ENCODE assay signal across 19 cellular contexts in genomic region chr20:60264024-60264709, GRCh38.
DNase-seq lines count a peak whose midpoint lies in the region; ATAC-seq and TF ChIP-seq lines count a peak whose summit lies in the region.
"Had no signal": no experiment of that assay in that cellular context is flagged by ENCODE, and none has a peak within 500 bp of the region (broad histone marks: within the 10 kb centered on the region; RNA-seq: fewer than 3 reads in every experiment).

No MANE protein-coding gene starts in this region.

- in situ Hi-C loops in GM23248 (cut with MboI): no loop called here

- H3K9ac ChIP-seq in DND-41 (ENCODE audit: low read depth, low read length) (peak overlapping the region; percentile 73), GM23248 (no peak overlapping the region)
- H3K9ac ChIP-seq: BLaER1 had no signal

- peak overlapping the region; percentile 50; the same call in 1 of the 2 replicates for H3K4me2 ChIP-seq in DND-41 (ENCODE audit: insufficient read depth, low read length)
- H3K4me2 ChIP-seq in GM23248 (ENCODE audit: unreplicated experiment): no peak overlapping the region

- no peak for TF ChIP-seq CTCF in DND-41 (IDR thresholded peaks at IDR 0.05; ENCODE audit: borderline replicate concordance, extremely low read depth, low read length, poor library complexity, severe bottlenecking)
- TF ChIP-seq CTCF in right lobe of liver (IDR thresholded peaks at IDR 0.05): no peak
- TF ChIP-seq CTCF in osteocyte (IDR thresholded peaks at IDR 0.05): no peak

- no peaks in the 10 kb centered on the region for H3K4me1 Mint-ChIP-seq in osteocyte (ENCODE audit: unreplicated experiment)
- H3K4me1 Mint-ChIP-seq: B cell had no signal

- intact Hi-C loops in right lobe of liver (cut with DNase I): no loop called here

- H4K20me1 ChIP-seq in DND-41 (ENCODE audit: insufficient read depth, low read length) (no peaks in the 10 kb centered on the region), GM23248 (ENCODE audit: insufficient read depth) (no peaks in the 10 kb centered on the region)
- H4K20me1 ChIP-seq: BLaER1 had no signal

- H2AFZ ChIP-seq in DND-41 (ENCODE audit: low read depth, low read length): no peak overlapping the region
- no peak overlapping the region for H2AFZ ChIP-seq in GM23248

- H3K36me3 ChIP-seq in DND-41 (ENCODE audit: insufficient read depth, low read length): peaks cover 59% of the 10 kb centered on the region
- peaks cover 29% of the 10 kb centered on the region for H3K36me3 ChIP-seq in KOPT-K1 (ENCODE audit: insufficient read depth, low read length)
- H3K36me3 ChIP-seq in right lobe of liver: no peaks in the 10 kb centered on the region
- H3K36me3 ChIP-seq in GM23248 (ENCODE audit: low read depth): no peaks in the 10 kb centered on the region
- H3K36me3 ChIP-seq: BLaER1 had no signal

- WGBS in right lobe of liver (ENCODE audit: insufficient coverage, low coverage, low lambda C conversion rate, missing lambda C conversion rate): 16% methylated on average over 12 of the region's 13 CpGs
- 50 to 54% methylated on average over 13 of the region's 13 CpGs for WGBS in GM23248 (ENCODE audit: low coverage in 1 of 2, low lambda C conversion rate in 2 of 2, missing lambda C conversion rate in 2 of 2), 2 experiments

- DNase-seq in DND-41 (no peak), right lobe of liver (no peak), GM23248 (no peak), activated gamma-delta T cell treated with Interleukin-2 at 50 U/mL for 16 hours (no peak), osteocyte (ENCODE audit: extremely low spot score, unreplicated experiment) (no peak)
- DNase-seq: Caco-2; CD4-positive, CD25-positive, alpha-beta regulatory T cell; CD8-positive, alpha-beta T cell; DMS153; EL; GDM1; GOT3; H7; HCEC 1CT had no signal

- H3K9me3 ChIP-seq in DND-41 (ENCODE audit: insufficient read depth, low read length, severe bottlenecking) (no peaks in the 10 kb centered on the region), KOPT-K1 (ENCODE audit: insufficient read depth, low read length, poor library complexity, severe bottlenecking) (no peaks in the 10 kb centered on the region), right lobe of liver (no peaks in the 10 kb centered on the region), GM23248 (ENCODE audit: low read depth) (no peaks in the 10 kb centered on the region)
- H3K9me3 ChIP-seq: BLaER1 had no signal

- H3K4me3 ChIP-seq in DND-41 (ENCODE audit: low read depth in 1 of 2, low read length in 2 of 2) (no peak overlapping the region), right lobe of liver (no peak overlapping the region), GM23248 (no peak overlapping the region)
- H3K4me3 ChIP-seq: BLaER1, GM12878 had no signal

- no peaks in the 10 kb centered on the region for H3K9me2 ChIP-seq in GM23248 (ENCODE audit: insufficient read depth)

- TF ChIP-seq POLR2A in right lobe of liver (IDR thresholded peaks at IDR 0.05): no peak

- H3K4me3 Mint-ChIP-seq in osteocyte (ENCODE audit: unreplicated experiment): no peak overlapping the region
- H3K4me3 Mint-ChIP-seq: B cell; CD4-positive, CD25-positive, alpha-beta regulatory T cell; CD8-positive, alpha-beta T cell had no signal

- H3K27me3 ChIP-seq in DND-41 (ENCODE audit: insufficient read depth, low read length, poor library complexity) (no peaks in the 10 kb centered on the region), right lobe of liver (no peaks in the 10 kb centered on the region), GM23248 (replicated peaks; ENCODE audit: insufficient read depth) (no peaks in the 10 kb centered on the region)
- H3K27me3 ChIP-seq: BLaER1 had no signal

- peaks cover 5% of the 10 kb centered on the region for H3K27me3 Mint-ChIP-seq in osteocyte (ENCODE audit: unreplicated experiment)
- H3K27me3 Mint-ChIP-seq: B cell had no signal

- H3K36me3 Mint-ChIP-seq in osteocyte (ENCODE audit: unreplicated experiment): no peaks in the 10 kb centered on the region
- H3K36me3 Mint-ChIP-seq: CD4-positive, CD25-positive, alpha-beta regulatory T cell; CD8-positive, alpha-beta T cell had no signal

- H3F3A ChIP-seq in GM23248 (ENCODE audit: insufficient read depth): no peaks in the 10 kb centered on the region

- ATAC-seq in DND-41 (ENCODE audit: insufficient read depth, low read depth) (no peak), right lobe of liver (peak in 3 of 4 donors; percentile 28 to 77 (median 65))
- ATAC-seq: CD8-positive, alpha-beta T cell; GM12878 had no signal

- peaks cover 100% of the 10 kb centered on the region for H3K4me1 ChIP-seq in DND-41 (ENCODE audit: insufficient read depth, low read length)
- H3K4me1 ChIP-seq in right lobe of liver: peaks cover 0 to 5% (median 0%) of the 10 kb centered on the region in 4 donors
- H3K4me1 ChIP-seq in GM23248 (ENCODE audit: insufficient read depth): no peaks in the 10 kb centered on the region
- H3K4me1 ChIP-seq: Caco-2 had no signal

- no peaks in the 10 kb centered on the region for H3K9me3 Mint-ChIP-seq in osteocyte (ENCODE audit: unreplicated experiment)
- H3K9me3 Mint-ChIP-seq: CD4-positive, CD25-positive, alpha-beta regulatory T cell; CD8-positive, alpha-beta T cell had no signal

- H3K27ac ChIP-seq in DND-41 (ENCODE audit: low read length) (peak overlapping the region; percentile 98), KOPT-K1 (ENCODE audit: low read depth, low read length, poor library complexity, severe bottlenecking) (peak overlapping the region; percentile 100), right lobe of liver (peak overlapping the region in 1 of 3 donors; percentile 21), GM23248 (no peak overlapping the region)
- H3K27ac ChIP-seq: C4-2B had no signal

- no peak overlapping the region for H3K27ac Mint-ChIP-seq in osteocyte (ENCODE audit: unreplicated experiment)
- H3K27ac Mint-ChIP-seq: B cell; CD8-positive, alpha-beta T cell had no signal

- H3K79me2 ChIP-seq in DND-41 (ENCODE audit: insufficient read depth, low read length): peaks cover 88% of the 10 kb centered on the region
- no peaks in the 10 kb centered on the region for H3K79me2 ChIP-seq in GM23248 (ENCODE audit: insufficient read depth)
